Comparison of ENCODE assay signal across 8 cellular contexts in the genomic region with DNA sequence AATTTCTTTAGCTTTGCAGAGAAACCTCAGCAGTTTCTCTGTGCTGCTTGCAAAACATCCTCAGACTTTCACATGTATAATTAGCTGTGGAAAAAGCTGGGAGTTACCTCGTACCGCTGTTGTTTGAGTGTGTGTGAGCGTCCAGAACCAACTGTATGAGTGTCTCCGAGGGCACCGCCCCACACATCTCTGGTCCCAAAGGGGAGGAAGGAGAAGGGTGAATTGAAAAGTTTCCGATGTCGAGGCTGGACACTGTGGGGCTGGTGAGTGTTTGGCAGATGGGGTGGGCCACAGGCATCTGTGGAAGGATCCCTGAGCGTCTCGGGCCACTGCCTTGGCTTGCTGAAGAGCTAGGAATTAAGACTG. TPM values are rescaled to one million over a fixed set of nuclear protein-coding genes. Genes with fewer than 3 reads are reported as not detected.
DNase-seq lines count a peak whose midpoint lies in the region; ATAC-seq, FAIRE-seq and TF ChIP-seq lines count a peak whose summit lies in the region.

No MANE protein-coding gene starts in this region.

- peak in 3 of 4 donors; percentile 2 to 16 (median 16) for ATAC-seq in heart left ventricle
- no peak for ATAC-seq in HG02759 (IDR thresholded peaks at IDR 0.05; ENCODE audit: unreplicated experiment)

- POLR2A ChIA-PET in CD8-positive, alpha-beta memory T cell (lab: Charles Lee) = interaction anchor here (0.7 to 4.3 kb wide), 7 partner anchors 15 to 93 kb away, joined by 3 to 35 read pairs (median 4); no protein-coding TSS in a partner anchor

- no peaks in the 10 kb centered on the region for H3K27me3 Mint-ChIP-seq in CD8-positive, alpha-beta memory T cell
- H3K27me3 Mint-ChIP-seq in activated naive CD4-positive, alpha-beta T cell treated with anti-CD3 and anti-CD28 coated beads for 36 hours (ENCODE audit: low read depth) = no peaks in the 10 kb centered on the region

- no peak for TF ChIP-seq CTCF in heart left ventricle (IDR thresholded peaks at IDR 0.05)
- no peak for TF ChIP-seq CTCF in prostate gland (IDR thresholded peaks at IDR 0.05)
- no peak for TF ChIP-seq CTCF in D721Med (IDR thresholded peaks at IDR 0.05; ENCODE audit: insufficient read depth, missing control alignments)

- CTCF ChIA-PET in CD8-positive, alpha-beta memory T cell (lab: Charles Lee) = interaction anchor here (0.7 to 6.0 kb wide), 12 partner anchors 12 to 124 kb away, joined by 3 to 126 read pairs (median 14); no protein-coding TSS in a partner anchor
- CTCF ChIA-PET in activated naive CD4-positive, alpha-beta T cell treated with anti-CD3 and anti-CD28 coated beads for 36 hours (lab: Charles Lee) = interaction anchor here (1.1 to 4.6 kb wide), 9 partner anchors 25 to 359 kb away, joined by 3 to 82 read pairs (median 5); no protein-coding TSS in a partner anchor

- peak overlapping the region; percentile 93 for H3K27ac ChIP-seq in CD8-positive, alpha-beta memory T cell (ENCODE audit: low read depth, low read length)
- H3K27ac ChIP-seq in heart left ventricle (peak overlapping the region; percentile 72 to 97 (median 93)), prostate gland (peak overlapping the region; percentile 73 to 75)

- peak in 1 of 5 donors; percentile 10 for DNase-seq in CD8-positive, alpha-beta memory T cell
- DNase-seq in KBM-7 (peak; percentile 44), heart left ventricle (peak in 3 of 5 donors; percentile 46 to 69 (median 62)), prostate gland (ENCODE audit: low spot score) (no peak), D721Med (ENCODE audit: insufficient read length, low spot score) (no peak), NCI-H524 (lab: John Stamatoyannopoulos, UW) (no peak)
- DNase-seq in activated naive CD4-positive, alpha-beta T cell treated with anti-CD3 and anti-CD28 coated beads for 36 hours = peak; percentile 49

- H3K9me3 ChIP-seq in CD8-positive, alpha-beta memory T cell (ENCODE audit: low read length) = no peaks in the 10 kb centered on the region
- H3K9me3 ChIP-seq in heart left ventricle = no peaks in the 10 kb centered on the region
- no peaks in the 10 kb centered on the region for H3K9me3 ChIP-seq in prostate gland

- peaks cover 45 to 53% (median 53%) of the 10 kb centered on the region in 3 donors for H3K4me1 Mint-ChIP-seq in CD8-positive, alpha-beta memory T cell
- peaks cover 58% of the 10 kb centered on the region for H3K4me1 Mint-ChIP-seq in activated naive CD4-positive, alpha-beta T cell treated with anti-CD3 and anti-CD28 coated beads for 36 hours (ENCODE audit: low read depth)

- no peaks in the 10 kb centered on the region for H3K36me3 ChIP-seq in CD8-positive, alpha-beta memory T cell (ENCODE audit: insufficient read depth, low read length)
- H3K36me3 ChIP-seq in heart left ventricle = peaks cover 0 to 15% (median 5%) of the 10 kb centered on the region in 9 donors
- no peaks in the 10 kb centered on the region for H3K36me3 ChIP-seq in prostate gland

- H3K27ac Mint-ChIP-seq in CD8-positive, alpha-beta memory T cell = peak overlapping the region; percentile 81 to 99 (median 96)
- peak overlapping the region; percentile 38 for H3K27ac Mint-ChIP-seq in activated naive CD4-positive, alpha-beta T cell treated with anti-CD3 and anti-CD28 coated beads for 36 hours

- FAIRE-seq in D721Med (lab: Jason Lieb, UNC) = no peak

- no peak for TF ChIP-seq POLR2A in heart left ventricle (IDR thresholded peaks at IDR 0.05)
- TF ChIP-seq POLR2A in prostate gland (IDR thresholded peaks at IDR 0.05) = no peak

- peaks cover 0 to 2% (median 0%) of the 10 kb centered on the region in 5 donors for H3K9me3 Mint-ChIP-seq in CD8-positive, alpha-beta memory T cell
- no peaks in the 10 kb centered on the region for H3K9me3 Mint-ChIP-seq in activated naive CD4-positive, alpha-beta T cell treated with anti-CD3 and anti-CD28 coated beads for 36 hours

- H3K4me3 Mint-ChIP-seq in CD8-positive, alpha-beta memory T cell = peak overlapping the region; percentile 69 to 100 (median 98)
- H3K4me3 Mint-ChIP-seq in activated naive CD4-positive, alpha-beta T cell treated with anti-CD3 and anti-CD28 coated beads for 36 hours = peak overlapping the region; percentile 91

- in situ Hi-C loops in KBM-7 (cut with MboI; ENCODE audit: low pct_unique_long_range_greater_than_20kb, low sequenced_read_pairs) = no loop called here

- intact Hi-C loops in activated naive CD4-positive, alpha-beta T cell treated with anti-CD3 and anti-CD28 coated beads for 36 hours (cut with micrococcal nuclease) = loop anchor here (2.0 to 10.0 kb wide), 6 partner anchors 65 to 787 kb away; partner anchors contain the start of genes LAX1 and PPP1R15B
- intact Hi-C loops in heart left ventricle (cut with DNase I) = loop anchor here (1.0 to 10.0 kb wide), 15 partner anchors 44 to 169 kb away; partner anchors contain the start of genes ZBED6 (in 1 of the 10) and ZC3H11A (in 1 of the 10)
- intact Hi-C loops in prostate gland (cut with DNase I) = loop anchor here (2.0 to 5.0 kb wide), 4 partner anchors 44 to 121 kb away; no protein-coding TSS in a partner anchor

- 0 to 1% (median 0%) methylated on average over 9 of the region's 9 CpGs for WGBS in heart left ventricle, 4 donors
- WGBS in prostate gland = 3% methylated on average over 9 of the region's 9 CpGs

- no peaks in the 10 kb centered on the region for H3K27me3 ChIP-seq in CD8-positive, alpha-beta memory T cell (ENCODE audit: insufficient read depth, low read length, poor library complexity, severe bottlenecking)
- H3K27me3 ChIP-seq in heart left ventricle (no peaks in the 10 kb centered on the region), prostate gland (replicated peaks; ENCODE audit: insufficient read depth) (no peaks in the 10 kb centered on the region)

- peak overlapping the region; percentile 88 for H3K4me3 ChIP-seq in CD8-positive, alpha-beta memory T cell (ENCODE audit: low read length)
- H3K4me3 ChIP-seq in heart left ventricle (peak overlapping the region; percentile 51 to 83 (median 76)), prostate gland (peak overlapping the region; percentile 33 to 40)

- peaks cover 40% of the 10 kb centered on the region for H3K4me1 ChIP-seq in CD8-positive, alpha-beta memory T cell (ENCODE audit: insufficient read depth, low read length)
- H3K4me1 ChIP-seq in heart left ventricle (peaks cover 0 to 67% (median 40%) of the 10 kb centered on the region in 12 donors), prostate gland (replicated peaks) (peaks cover 3% of the 10 kb centered on the region)

- H3K36me3 Mint-ChIP-seq in CD8-positive, alpha-beta memory T cell = peaks cover 0 to 35% (median 7%) of the 10 kb centered on the region in 3 donors
- no peaks in the 10 kb centered on the region for H3K36me3 Mint-ChIP-seq in activated naive CD4-positive, alpha-beta T cell treated with anti-CD3 and anti-CD28 coated beads for 36 hours (ENCODE audit: low read depth)

RNA-seq across cellular contexts. Expression of gene ATP2B4, which starts 1.2 kb away (rescaled TPM):
- 10 to 100 TPM; 26.8 to 28.9 TPM for total RNA-seq in CD8-positive, alpha-beta memory T cell
- 37.7 TPM for polyA plus RNA-seq in CD8-positive, alpha-beta memory T cell
- 10 to 100 TPM; 17.7 to 19.6 TPM for total RNA-seq in activated naive CD4-positive, alpha-beta T cell treated with anti-CD3 and anti-CD28 coated beads for 36 hours
- 100 to 1,000 TPM in 8 of 9 donors, 10 to 100 TPM in 1; 87.0 to 253 (median 159) TPM for total RNA-seq in heart left ventricle
- polyA plus RNA-seq in heart left ventricle = 100 to 1,000 TPM in 1 of 2 donors, 10 to 100 TPM in 1; 56.0 to 142 TPM
- total RNA-seq in prostate gland = 100 to 1,000 TPM in 1 of 2 donors, 10 to 100 TPM in 1; 31.7 to 127 TPM

Comparison
In these comparisons a context has a peak if more than half of its experiments do, and no peak if none do; other contexts are left out.
1. DNase-seq: peak in KBM-7 (single experiment), activated naive CD4-positive, alpha-beta T cell treated with anti-CD3 and anti-CD28 coated beads for 36 hours (single experiment) and heart left ventricle (3 of 5); none in prostate gland (single experiment), D721Med (single experiment) and NCI-H524 (0 of 2).
2. H3K4me3 ChIP-seq: peak in every context shown above with its lines; median percentile 88 in CD8-positive, alpha-beta memory T cell; 76 in heart left ventricle; 36 in prostate gland.
3. Peak in every context shown above with its lines, with median percentiles within 50 percentile points of each other: H3K27ac ChIP-seq.